In the genomic region with DNA sequence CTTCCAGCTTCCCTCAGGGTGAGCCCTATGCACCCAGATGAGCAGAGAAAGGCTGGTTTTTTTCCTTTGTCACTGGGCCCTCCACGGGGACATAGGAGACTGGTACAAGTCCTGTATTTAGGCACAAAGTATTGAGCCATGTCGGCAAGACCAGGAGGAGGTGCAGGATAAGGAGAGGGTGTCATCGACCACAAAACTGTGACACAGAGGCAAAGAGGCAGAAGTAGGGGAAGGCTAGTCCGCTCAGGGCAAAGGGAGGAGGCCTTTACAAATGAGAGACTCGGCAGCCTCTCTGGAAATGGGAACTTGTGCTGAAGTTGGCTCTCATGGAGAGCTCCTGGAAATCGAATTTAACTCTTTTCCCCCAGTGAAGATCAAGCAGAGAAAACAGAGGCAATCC, we compare ENCODE assay signal across 1 cellular context.
TF ChIP-seq lines count a peak whose summit lies in the region.

No MANE protein-coding gene starts in this region.

TF ChIP-seq in GM23338, 12 proteins besides CTCF, POLR2A, EP300 and RAD21 (continued from another document):
- TF ChIP-seq, protein P1, sequence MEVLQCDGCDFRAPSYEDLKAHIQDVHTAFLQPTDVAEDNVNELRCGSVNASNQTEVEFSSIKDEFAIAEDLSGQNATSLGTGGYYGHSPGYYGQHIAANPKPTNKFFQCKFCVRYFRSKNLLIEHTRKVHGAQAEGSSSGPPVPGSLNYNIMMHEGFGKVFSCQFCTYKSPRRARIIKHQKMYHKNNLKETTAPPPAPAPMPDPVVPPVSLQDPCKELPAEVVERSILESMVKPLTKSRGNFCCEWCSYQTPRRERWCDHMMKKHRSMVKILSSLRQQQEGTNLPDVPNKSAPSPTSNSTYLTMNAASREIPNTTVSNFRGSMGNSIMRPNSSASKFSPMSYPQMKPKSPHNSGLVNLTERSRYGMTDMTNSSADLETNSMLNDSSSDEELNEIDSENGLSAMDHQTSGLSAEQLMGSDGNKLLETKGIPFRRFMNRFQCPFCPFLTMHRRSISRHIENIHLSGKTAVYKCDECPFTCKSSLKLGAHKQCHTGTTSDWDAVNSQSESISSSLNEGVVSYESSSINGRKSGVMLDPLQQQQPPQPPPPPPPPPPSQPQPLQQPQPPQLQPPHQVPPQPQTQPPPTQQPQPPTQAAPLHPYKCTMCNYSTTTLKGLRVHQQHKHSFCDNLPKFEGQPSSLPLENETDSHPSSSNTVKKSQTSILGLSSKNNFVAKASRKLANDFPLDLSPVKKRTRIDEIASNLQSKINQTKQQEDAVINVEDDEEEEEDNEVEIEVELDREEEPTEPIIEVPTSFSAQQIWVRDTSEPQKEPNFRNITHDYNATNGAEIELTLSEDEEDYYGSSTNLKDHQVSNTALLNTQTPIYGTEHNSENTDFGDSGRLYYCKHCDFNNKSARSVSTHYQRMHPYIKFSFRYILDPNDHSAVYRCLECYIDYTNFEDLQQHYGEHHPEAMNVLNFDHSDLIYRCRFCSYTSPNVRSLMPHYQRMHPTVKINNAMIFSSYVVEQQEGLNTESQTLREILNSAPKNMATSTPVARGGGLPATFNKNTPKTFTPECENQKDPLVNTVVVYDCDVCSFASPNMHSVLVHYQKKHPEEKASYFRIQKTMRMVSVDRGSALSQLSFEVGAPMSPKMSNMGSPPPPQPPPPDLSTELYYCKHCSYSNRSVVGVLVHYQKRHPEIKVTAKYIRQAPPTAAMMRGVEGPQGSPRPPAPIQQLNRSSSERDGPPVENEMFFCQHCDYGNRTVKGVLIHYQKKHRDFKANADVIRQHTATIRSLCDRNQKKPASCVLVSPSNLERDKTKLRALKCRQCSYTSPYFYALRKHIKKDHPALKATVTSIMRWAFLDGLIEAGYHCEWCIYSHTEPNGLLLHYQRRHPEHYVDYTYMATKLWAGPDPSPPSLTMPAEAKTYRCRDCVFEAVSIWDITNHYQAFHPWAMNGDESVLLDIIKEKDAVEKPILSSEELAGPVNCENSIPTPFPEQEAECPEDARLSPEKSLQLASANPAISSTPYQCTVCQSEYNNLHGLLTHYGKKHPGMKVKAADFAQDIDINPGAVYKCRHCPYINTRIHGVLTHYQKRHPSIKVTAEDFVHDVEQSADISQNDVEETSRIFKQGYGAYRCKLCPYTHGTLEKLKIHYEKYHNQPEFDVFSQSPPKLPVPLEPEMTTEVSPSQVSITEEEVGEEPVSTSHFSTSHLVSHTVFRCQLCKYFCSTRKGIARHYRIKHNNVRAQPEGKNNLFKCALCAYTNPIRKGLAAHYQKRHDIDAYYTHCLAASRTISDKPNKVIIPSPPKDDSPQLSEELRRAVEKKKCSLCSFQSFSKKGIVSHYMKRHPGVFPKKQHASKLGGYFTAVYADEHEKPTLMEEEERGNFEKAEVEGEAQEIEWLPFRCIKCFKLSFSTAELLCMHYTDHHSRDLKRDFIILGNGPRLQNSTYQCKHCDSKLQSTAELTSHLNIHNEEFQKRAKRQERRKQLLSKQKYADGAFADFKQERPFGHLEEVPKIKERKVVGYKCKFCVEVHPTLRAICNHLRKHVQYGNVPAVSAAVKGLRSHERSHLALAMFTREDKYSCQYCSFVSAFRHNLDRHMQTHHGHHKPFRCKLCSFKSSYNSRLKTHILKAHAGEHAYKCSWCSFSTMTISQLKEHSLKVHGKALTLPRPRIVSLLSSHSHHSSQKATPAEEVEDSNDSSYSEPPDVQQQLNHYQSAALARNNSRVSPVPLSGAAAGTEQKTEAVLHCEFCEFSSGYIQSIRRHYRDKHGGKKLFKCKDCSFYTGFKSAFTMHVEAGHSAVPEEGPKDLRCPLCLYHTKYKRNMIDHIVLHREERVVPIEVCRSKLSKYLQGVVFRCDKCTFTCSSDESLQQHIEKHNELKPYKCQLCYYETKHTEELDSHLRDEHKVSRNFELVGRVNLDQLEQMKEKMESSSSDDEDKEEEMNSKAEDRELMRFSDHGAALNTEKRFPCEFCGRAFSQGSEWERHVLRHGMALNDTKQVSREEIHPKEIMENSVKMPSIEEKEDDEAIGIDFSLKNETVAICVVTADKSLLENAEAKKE (CRISPR knock-in tag; IDR thresholded peaks at IDR 0.05) = no peak
